Comparison of ENCODE assay signal across 18 cellular contexts in the genomic region with DNA sequence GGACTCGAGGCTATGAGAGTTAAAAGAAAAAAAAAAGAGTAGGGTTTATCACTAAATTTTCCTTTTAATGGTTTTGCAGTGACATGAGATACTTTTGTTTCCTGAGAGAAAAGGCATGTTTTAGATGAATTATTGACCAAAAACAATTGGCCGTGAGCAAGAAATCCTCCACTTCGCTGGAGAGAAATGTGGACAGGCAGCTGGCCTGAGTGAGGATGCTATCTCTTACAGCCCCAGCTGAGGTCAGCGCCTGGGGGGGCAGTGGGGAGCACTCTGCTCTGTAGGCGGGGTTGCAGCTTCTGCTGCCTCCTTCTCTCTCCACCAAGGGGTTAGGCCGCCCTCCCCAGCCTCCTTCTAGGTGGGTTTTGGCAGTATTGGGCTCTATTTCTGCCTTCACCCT. TPM values are rescaled to one million over a fixed set of nuclear protein-coding genes. Genes with fewer than 3 reads are reported as not detected.
A peak's percentile ranks its signal among the peaks of the same experiment; 100 is the strongest.
DNase-seq lines count a peak whose midpoint lies in the region; ATAC-seq and TF ChIP-seq lines count a peak whose summit lies in the region.
"Had no signal": no experiment of that assay in that cellular context is flagged by ENCODE, and none has a peak within 500 bp of the region (broad histone marks: within the 10 kb centered on the region; RNA-seq: fewer than 3 reads in every experiment).

No MANE protein-coding gene starts in this region.

- H3K36me3 ChIP-seq in vagina (peaks cover 0 to 7% of the 10 kb centered on the region in 2 donors), mucosa of descending colon (ENCODE audit: low read depth) (no peaks in the 10 kb centered on the region)
- H3K36me3 ChIP-seq: BLaER1 treated with 17β-estradiol and CSF1 and Interleukin-3, amounts not matched to agents 10 nM and 100 nM had no signal

- TF ChIP-seq CTCF in vagina (IDR thresholded peaks at IDR 0.05): no peak
- no peak for TF ChIP-seq CTCF in mucosa of descending colon (IDR thresholded peaks at IDR 0.05)

- no peak for TF ChIP-seq POLR2A in vagina (IDR thresholded peaks at IDR 0.05)

- ATAC-seq in mucosa of descending colon (no peak), GM19455 (IDR thresholded peaks at IDR 0.05; ENCODE audit: unreplicated experiment) (no peak)
- ATAC-seq: GM12878 had no signal

- H3K9me3 ChIP-seq in vagina: no peaks in the 10 kb centered on the region
- no peaks in the 10 kb centered on the region for H3K9me3 ChIP-seq in mucosa of descending colon
- H3K9me3 ChIP-seq: BLaER1 treated with 17β-estradiol and CSF1 and Interleukin-3, amounts not matched to agents 10 nM and 100 nM had no signal

- intact Hi-C loops in vagina (cut with DNase I) (no loop called here), mucosa of descending colon (cut with DNase I, micrococcal nuclease) (no loop called here)

- H3K27me3 ChIP-seq in vagina: no peaks in the 10 kb centered on the region
- H3K27me3 ChIP-seq: BLaER1 treated with 17β-estradiol and CSF1 and Interleukin-3, amounts not matched to agents 10 nM and 100 nM had no signal

- DNase-seq in Ammon's horn (ENCODE audit: low spot score) (peak; percentile 73), left kidney (ENCODE audit: low read depth, low spot score) (peak; percentile 33), pons (ENCODE audit: low spot score) (peak; percentile 80), vagina (ENCODE audit: extremely low spot score in 2 of 2) (no peak), mucosa of descending colon (no peak), epidermal melanocyte (ENCODE audit: insufficient read length, low spot score) (no peak)
- DNase-seq: CD8-positive, alpha-beta memory T cell; GDM1; GM23248; KG1; NCI-H1694; NCI-H526 treated with DMSO at 0.1 percent for 48 hours; SHP77 had no signal

- H3K4me3 ChIP-seq in vagina (no peak overlapping the region), mucosa of descending colon (no peak overlapping the region)
- H3K4me3 ChIP-seq: BLaER1 treated with 17β-estradiol and CSF1 and Interleukin-3, amounts not matched to agents 10 nM and 100 nM; GM12878; GM23248 had no signal

- H3K27ac ChIP-seq in angular gyrus (ENCODE audit: low read depth, low read length): peak overlapping the region; percentile 68
- no peak overlapping the region for H3K27ac ChIP-seq in vagina
- H3K27ac ChIP-seq: BLaER1 treated with 17β-estradiol and CSF1 and Interleukin-3, amounts not matched to agents 10 nM and 100 nM; GM23248 had no signal

- no peaks in the 10 kb centered on the region for H3K4me1 ChIP-seq in vagina
- H3K4me1 ChIP-seq in mucosa of descending colon (ENCODE audit: low read depth): no peaks in the 10 kb centered on the region

RNA-seq across cellular contexts. Expression of gene PRIMA1, which starts 54.6 kb away (rescaled TPM):
- 6.1 TPM for total RNA-seq in vagina
- 10 to 100 TPM in 1 of 3 donors, 1 to 10 TPM in 2; 1.6 to 46.4 (median 3.0) TPM for total RNA-seq in mucosa of descending colon
- total RNA-seq: A172; CD8-positive, alpha-beta memory T cell; GM12878 had no signal

Comparison
In these comparisons a context has a peak if more than half of its experiments do, and no peak if none do; other contexts are left out.
1. DNase-seq: peak in Ammon's horn (single experiment), left kidney (single experiment) and pons (single experiment); none in vagina (0 of 2), mucosa of descending colon (0 of 3) and epidermal melanocyte (single experiment).